ENCODE assay signal across 16 cellular contexts in genomic region chr14:54778618-54779017, GRCh38.
"Had no signal": no experiment of that assay in that cellular context is flagged by ENCODE, and none has a peak within 500 bp of the region (broad histone marks: within the 10 kb centered on the region; RNA-seq: fewer than 3 reads in every experiment).

No MANE protein-coding gene starts in this region.

- H3K27ac Mint-ChIP-seq: activated CD4-positive, alpha-beta memory T cell treated with anti-CD3 and anti-CD28 coated beads for 36 hours; activated T-cell treated with anti-CD3 and anti-CD28 coated beads, Interleukin-2, amount 50 U/mL, for 72 hours; naive thymus-derived CD8-positive, alpha-beta T cell; progenitor cell of endocrine pancreas had no signal

- H3K36me3 Mint-ChIP-seq: activated CD4-positive, alpha-beta memory T cell treated with anti-CD3 and anti-CD28 coated beads for 36 hours; naive thymus-derived CD8-positive, alpha-beta T cell had no signal

- H3K4me3 Mint-ChIP-seq: activated CD4-positive, alpha-beta memory T cell treated with anti-CD3 and anti-CD28 coated beads for 36 hours had no signal

- ATAC-seq: activated T-cell treated with anti-CD3 and anti-CD28 coated beads, Interleukin-2, amount 50 U/mL, for 72 hours; foreskin keratinocyte; mucosa of descending colon; naive thymus-derived CD8-positive, alpha-beta T cell; sciatic nerve had no signal

- H3K36me3 ChIP-seq: breast epithelium had no signal

- H3K9me3 Mint-ChIP-seq: activated CD4-positive, alpha-beta memory T cell treated with anti-CD3 and anti-CD28 coated beads for 36 hours; activated T-cell treated with anti-CD3 and anti-CD28 coated beads, Interleukin-2, amount 50 U/mL, for 72 hours; naive thymus-derived CD8-positive, alpha-beta T cell had no signal

- H3K9me3 ChIP-seq: breast epithelium, mucosa of descending colon had no signal

- H3K27me3 ChIP-seq: breast epithelium, foreskin keratinocyte had no signal

- H3K27ac ChIP-seq: breast epithelium, foreskin keratinocyte, VCaP had no signal

- H3K4me1 ChIP-seq: breast epithelium had no signal

- H3K4me3 ChIP-seq: breast epithelium, lung, mucosa of descending colon had no signal

- DNase-seq: activated CD4-positive, alpha-beta memory T cell treated with anti-CD3 and anti-CD28 coated beads for 36 hours; activated CD8-positive, alpha-beta memory T cell treated with anti-CD3 and anti-CD28 coated beads, Interleukin-2, amount 50 U/mL, for 4 hours; activated gamma-delta T cell treated with Interleukin-2 at 50 U/mL for 16 hours; activated T-cell treated with anti-CD3 and anti-CD28 coated beads, Interleukin-2, amount 50 U/mL, for 72 hours; aorta; foreskin keratinocyte; kidney; mucosa of descending colon; naive thymus-derived CD8-positive, alpha-beta T cell; stimulated activated CD4-positive, alpha-beta T cell treated with anti-CD3 and anti-CD28 coated beads, Interleukin-2, amount 100 ng/mL, for 48 hours; stimulated activated naive CD4-positive, alpha-beta T cell treated with Interleukin-2 at 50 U/mL for 16 hours had no signal
